9 cellular contexts compared by ENCODE assay signal in genomic region chr3:158791259-158791920, GRCh38. TPM values are rescaled to one million over a fixed set of nuclear protein-coding genes. Genes with fewer than 3 reads are reported as not detected.
DNase-seq lines count a peak whose midpoint lies in the region; ATAC-seq, FAIRE-seq and TF ChIP-seq lines count a peak whose summit lies in the region.
"Had no signal": no experiment of that assay in that cellular context is flagged by ENCODE, and none has a peak within 500 bp of the region (broad histone marks: within the 10 kb centered on the region; RNA-seq: fewer than 3 reads in every experiment).

No MANE protein-coding gene starts in this region.

- H3K27me3 Mint-ChIP-seq in HFFc6 (ENCODE audit: insufficient read depth) (no peaks in the 10 kb centered on the region), MCF 10A (ENCODE audit: insufficient read depth, unreplicated experiment) (no peaks in the 10 kb centered on the region)

- FAIRE-seq in A549 (lab: Jason Lieb, UNC) = peak; percentile 87

- no peak for TF ChIP-seq POLR2A in A549 (IDR thresholded peaks at IDR 0.05; ENCODE audit: low read length)

- peak; percentile 35 to 61; a peak in 3 of 6 replicates for ATAC-seq in A549

- H3K9me3 Mint-ChIP-seq in HFFc6 (peaks cover 11% of the 10 kb centered on the region; the same call in 1 of the 2 replicates), MCF 10A (ENCODE audit: unreplicated experiment) (no peaks in the 10 kb centered on the region)

- no TSS peak for BruUV-seq in MCF 10A (replicated peaks; lab: Mats Ljungman, UMichigan)

- WGBS in A549 (ENCODE audit: missing lambda C conversion rate) = 1% methylated on average over 8 of the region's 8 CpGs

- H3K27ac Mint-ChIP-seq in HFFc6 = peak overlapping the region; percentile 53
- H3K27ac Mint-ChIP-seq in MCF 10A (ENCODE audit: low read depth, unreplicated experiment) = peak overlapping the region; percentile 71

- no peak overlapping the region for H3K9ac ChIP-seq in stomach smooth muscle (ENCODE audit: low read length in 2 of 2)

- DNase-seq in A549 (ENCODE audit: low read depth in 1 of 2, low spot score in 1 of 2) (peak; percentile 54 to 76), GM10266 (ENCODE audit: extremely low spot score) (peak; percentile 58), HFFc6 (peak; percentile 76), MV-4-11 (lab: John Stamatoyannopoulos, UW) (peak; percentile 73), SHP77 (lab: John Stamatoyannopoulos, UW) (peak; percentile 35 to 62), MCF 10A (ENCODE audit: unreplicated experiment) (peak; percentile 71), iris pigment epithelial cell (ENCODE audit: low read depth) (peak; percentile 89)

- H3K4me1 Mint-ChIP-seq in HFFc6 (ENCODE audit: low read depth) (peaks cover 50% of the 10 kb centered on the region), MCF 10A (ENCODE audit: insufficient read depth, unreplicated experiment) (peaks cover 20% of the 10 kb centered on the region)

- H3K27me3 ChIP-seq in stomach smooth muscle (ENCODE audit: control insufficient read depth in 1 of 2, insufficient read depth in 2 of 2, low read length in 2 of 2) = no peaks in the 10 kb centered on the region

- TF ChIP-seq EP300 in A549 (IDR thresholded peaks at IDR 0.05) = no peak

- H3K4me1 ChIP-seq in A549 (peaks cover 55% of the 10 kb centered on the region), stomach smooth muscle (ENCODE audit: control insufficient read depth, insufficient read depth, low read length) (no peaks in the 10 kb centered on the region)

- POLR2A ChIA-PET in A549 (lab: Yijun Ruan, JAX) (interaction anchor here (0.7 to 1.1 kb wide), 3 partner anchors 11 to 220 kb away, joined by 3 to 6 read pairs (median 3); partner anchors contain the start of genes MFSD1 and MLF1), MCF 10A (lab: Yijun Ruan, JAX) (interaction anchor here (0.6 to 3.7 kb wide), 7 partner anchors 11 to 146 kb away, joined by 3 to 18 read pairs (median 3); partner anchors contain the start of gene MFSD1)

- H3K36me3 ChIP-seq in stomach smooth muscle (ENCODE audit: control insufficient read depth in 2 of 2, insufficient read depth in 2 of 2, low read length in 2 of 2) = no peaks in the 10 kb centered on the region

- TF ChIP-seq CTCF in A549 (IDR thresholded peaks at IDR 0.05) (peak; percentile 91), GM10266 (IDR thresholded peaks at IDR 0.05; ENCODE audit: control insufficient read depth, insufficient read depth, low read depth, missing control alignments) (peak; percentile 87), HFFc6 (IDR thresholded peaks at IDR 0.05) (peak; percentile 90), MCF 10A (IDR thresholded peaks at IDR 0.05; ENCODE audit: unreplicated experiment) (peak; percentile 79)

- H3K9me3 ChIP-seq in A549 (peaks cover 21% of the 10 kb centered on the region; the same call in 2 of the 3 replicates), stomach smooth muscle (ENCODE audit: control insufficient read depth in 2 of 2, low read length in 2 of 2) (peaks cover 0 to 4% of the 10 kb centered on the region in 2 donors)

- peak; percentile 88 to 94 for TF ChIP-seq RAD21 in A549 (conservative IDR thresholded peaks at IDR 0.05 in 1 of 2, IDR thresholded peaks at IDR 0.05 in 1 of 2)

- peak overlapping the region; percentile 63 for H3K4me2 ChIP-seq in A549

- CTCF ChIA-PET in A549 (lab: Yijun Ruan, JAX) (interaction anchor here (0.6 to 4.1 kb wide), 33 partner anchors 8 to 1172 kb away, joined by 3 to 202 read pairs (median 4); partner anchors contain the start of genes LXN, MFSD1 and RARRES1), MCF 10A (lab: Yijun Ruan, JAX) (interaction anchor here (0.6 to 12.2 kb wide), 30 partner anchors 8 to 1670 kb away, joined by 3 to 238 read pairs (median 3); partner anchors contain the start of gene MFSD1)

- no peaks in the 10 kb centered on the region for H3K36me3 Mint-ChIP-seq in HFFc6 (ENCODE audit: low read depth)
- H3K36me3 Mint-ChIP-seq in MCF 10A (ENCODE audit: insufficient read depth, unreplicated experiment) = no peaks in the 10 kb centered on the region

- H3K27ac ChIP-seq in A549 (peak overlapping the region; percentile 79), stomach smooth muscle (ENCODE audit: low read length) (no peak overlapping the region)

- H3K4me3 Mint-ChIP-seq in HFFc6 (peak overlapping the region; percentile 86), MCF 10A (ENCODE audit: unreplicated experiment) (peak overlapping the region; percentile 63)

- H3K4me3 ChIP-seq in A549 = no peak overlapping the region
- H3K4me3 ChIP-seq in stomach smooth muscle (ENCODE audit: low read length in 2 of 2) = peak overlapping the region; percentile 3 to 10
- H3K4me3 ChIP-seq: skin epidermis had no signal

- intact Hi-C loops in MCF 10A (cut with micrococcal nuclease) = loop anchor here (1.0 to 5.0 kb wide), 5 partner anchors 64 to 1259 kb away; partner anchors contain the start of gene LXN

TF ChIP-seq in A549, 52 proteins besides CTCF, POLR2A, EP300 and RAD21 (continues in another document):
- TF ChIP-seq RARB (CRISPR knock-in tag; IDR thresholded peaks at IDR 0.05) (no peak), KDM5A (IDR thresholded peaks at IDR 0.05) (0 out of 2 replicates have a peak, but pooled peaks have one; percentile 40), BHLHE40 (IDR thresholded peaks at IDR 0.05; ENCODE audit: low read depth, low read length) (no peak), HOXA7 (CRISPR knock-in tag; IDR thresholded peaks at IDR 0.05) (no peak), MYC (IDR thresholded peaks at IDR 0.05; ENCODE audit: borderline replicate concordance, low read length) (peak; percentile 85; the same call in 1 of the 2 replicates), CHD4 (IDR thresholded peaks at IDR 0.05; ENCODE audit: borderline replicate concordance) (no peak), HDAC2 (IDR thresholded peaks at IDR 0.05) (no peak), ZC3H11A (IDR thresholded peaks at IDR 0.05) (no peak), PBX3 (IDR thresholded peaks at IDR 0.05) (no peak), KDM1A (IDR thresholded peaks at IDR 0.05; ENCODE audit: low read depth) (no peak), EHMT2 (IDR thresholded peaks at IDR 0.05; ENCODE audit: low read depth) (no peak), SREBF2 (IDR thresholded peaks at IDR 0.05) (no peak), RNF2 (IDR thresholded peaks at IDR 0.05; ENCODE audit: borderline replicate concordance, low read depth) (no peak), MAX (IDR thresholded peaks at IDR 0.05) (peak; percentile 93), ESRRA (IDR thresholded peaks at IDR 0.05; ENCODE audit: borderline replicate concordance, low read length) (no peak), HOXB5 (CRISPR knock-in tag; IDR thresholded peaks at IDR 0.05) (no peak), JUN (IDR thresholded peaks at IDR 0.05) (0 out of 5 replicates have a peak, but pooled peaks of 1 of the 2 experiments have one; percentile 34), GATA3 (IDR thresholded peaks at IDR 0.05; ENCODE audit: borderline replicate concordance) (no peak)
- TF ChIP-seq, protein P1, sequence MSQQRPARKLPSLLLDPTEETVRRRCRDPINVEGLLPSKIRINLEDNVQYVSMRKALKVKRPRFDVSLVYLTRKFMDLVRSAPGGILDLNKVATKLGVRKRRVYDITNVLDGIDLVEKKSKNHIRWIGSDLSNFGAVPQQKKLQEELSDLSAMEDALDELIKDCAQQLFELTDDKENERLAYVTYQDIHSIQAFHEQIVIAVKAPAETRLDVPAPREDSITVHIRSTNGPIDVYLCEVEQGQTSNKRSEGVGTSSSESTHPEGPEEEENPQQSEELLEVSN (IDR thresholded peaks at IDR 0.05; ENCODE audit: borderline replicate concordance, low read depth) = peak; percentile 59; the same call in 1 of the 2 replicates
- TF ChIP-seq, protein P2, sequence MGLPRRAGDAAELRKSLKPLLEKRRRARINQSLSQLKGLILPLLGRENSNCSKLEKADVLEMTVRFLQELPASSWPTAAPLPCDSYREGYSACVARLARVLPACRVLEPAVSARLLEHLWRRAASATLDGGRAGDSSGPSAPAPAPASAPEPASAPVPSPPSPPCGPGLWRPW (IDR thresholded peaks at IDR 0.05) = no peak

RNA-seq across cellular contexts. Expression of gene MFSD1, which starts 10.5 kb away (rescaled TPM):
- 41.9 and 53.2 TPM in 2 replicates for polyA plus RNA-seq in A549 (2011; rRNA removed)
- polyA plus RNA-seq in A549 (2012; cell fraction: cytosol; rRNA removed) = 17.0 and 20.8 TPM in 2 replicates
- 12.3 and 18.8 TPM in 2 replicates for polyA plus RNA-seq in A549 (2012; cell fraction: nucleus; rRNA removed)
- 39.5 to 41.5 TPM (median 39.7 TPM) in 3 replicates for polyA plus RNA-seq in A549 (2017; fragmentation: RNase III; extraction: RNeasy Plus Mini Kit Qiagen cat#74134 plus additional on column Dnase treatment)
- 20.3 and 25.4 TPM in 2 replicates for polyA minus RNA-seq in A549 (2011; rRNA and poly(A)+ RNA removed)
- 10 to 100 TPM; 61.6 to 75.4 (median 68.8) TPM for total RNA-seq in HFFc6 (2021; fragmentation: NEBNext Ultra II Directional; extraction: Animal tissue kit (Norgen Biotek cat#: 25700))
- 28.9 and 34.7 TPM in 2 replicates for total RNA-seq in MCF 10A (2022)

RNA-seq across cellular contexts. Expression of gene RARRES1, which starts 59.1 kb away (rescaled TPM):
- polyA plus RNA-seq in A549 (2011; rRNA removed) = 33.4 and 38.4 TPM in 2 replicates
- polyA plus RNA-seq in A549 (2012; cell fraction: cytosol; rRNA removed) = 2.5 and 3.5 TPM in 2 replicates
- 5.2 and 5.5 TPM in 2 replicates for polyA plus RNA-seq in A549 (2012; cell fraction: nucleus; rRNA removed)
- polyA plus RNA-seq in A549 (2017; fragmentation: RNase III; extraction: RNeasy Plus Mini Kit Qiagen cat#74134 plus additional on column Dnase treatment) = 8.5 to 16.6 TPM (median 10.9 TPM) in 3 replicates
- 2.9 and 3.5 TPM in 2 replicates for polyA minus RNA-seq in A549 (2011; rRNA and poly(A)+ RNA removed)
- 1 to 10 TPM in 1 of 6 experiments, under 1 TPM in 4, not detected in 1; 0.51 to 1.3 (median 0.77) TPM for total RNA-seq in HFFc6 (2021; fragmentation: NEBNext Ultra II Directional; extraction: Animal tissue kit (Norgen Biotek cat#: 25700))
- not detected in 2 replicates for total RNA-seq in MCF 10A (2022)
